Comparison of ENCODE assay signal across 26 cellular contexts in the genomic region with DNA sequence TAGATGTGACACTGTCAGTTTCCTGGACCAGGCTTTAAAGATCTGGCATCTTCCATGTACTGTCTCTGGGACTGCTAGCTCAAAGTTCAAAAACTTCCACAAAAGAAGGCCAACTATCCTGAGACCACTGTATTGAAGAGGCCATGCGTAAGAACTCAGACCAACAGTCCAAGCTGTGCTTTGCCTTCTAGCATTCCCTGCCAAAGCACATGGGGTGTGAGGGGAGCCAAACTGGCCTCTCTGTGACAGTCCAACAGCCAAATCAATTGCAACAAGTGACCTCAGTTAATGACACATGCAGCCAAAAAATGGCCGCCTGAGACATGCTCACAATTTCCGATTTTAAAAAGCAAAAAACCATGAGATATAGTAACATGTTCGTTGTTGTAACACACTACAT.
"Had no signal": no experiment of that assay in that cellular context is flagged by ENCODE, and none has a peak within 500 bp of the region (broad histone marks: within the 10 kb centered on the region; RNA-seq: fewer than 3 reads in every experiment).

No MANE protein-coding gene starts in this region.

- H3K27me3 ChIP-seq: breast epithelium, colonic mucosa, gastrocnemius medialis, neutrophil, ovary, spleen, suprapubic skin, tibial artery had no signal

- DNase-seq: activated CD4-positive, alpha-beta T cell treated with anti-CD3 and anti-CD28 coated beads for 1 hour; activated CD4-positive, alpha-beta T cell treated with anti-CD3 and anti-CD28 coated beads, Interleukin-2, amount 50 U/mL, for 1 hour; activated CD8-positive, alpha-beta T cell treated with anti-CD3 and anti-CD28 coated beads for 36 hours; activated gamma-delta T cell treated with Interleukin-2 at 50 U/mL for 16 hours; activated naive CD8-positive, alpha-beta T cell treated with anti-CD3 and anti-CD28 coated beads, Interleukin-2, amount 50 U/mL, for 24 hours; activated T-cell treated with anti-CD3 and anti-CD28 coated beads, Interleukin-2, amount 50 U/mL, for 4 hours; colonic mucosa; effector CD8-positive, alpha-beta T cell; immature natural killer cell; kidney; lower lobe of right lung; mesendoderm; mucosa of descending colon; ovary; spleen; stimulated activated naive CD4-positive, alpha-beta T cell; T-helper 2 cell had no signal

- H3K9me3 ChIP-seq: breast epithelium, colonic mucosa, gastrocnemius medialis, lower lobe of right lung, mucosa of descending colon, neutrophil, ovary, prostate gland, spleen, suprapubic skin, tibial artery had no signal

- H3K4me3 ChIP-seq: breast epithelium, colonic mucosa, gastrocnemius medialis, lower lobe of right lung, mucosa of descending colon, ovary, prostate gland, spleen, suprapubic skin, tibial artery had no signal

- ATAC-seq: activated CD8-positive, alpha-beta T cell treated with anti-CD3 and anti-CD28 coated beads for 36 hours; activated naive CD8-positive, alpha-beta T cell treated with anti-CD3 and anti-CD28 coated beads, Interleukin-2, amount 50 U/mL, for 24 hours; activated T-cell treated with anti-CD3 and anti-CD28 coated beads, Interleukin-2, amount 50 U/mL, for 4 hours; activated T-helper 17 cell treated with anti-CD3 and anti-CD28 coated beads, Interleukin-2, amount 50 U/mL, for 72 hours; lower lobe of right lung; mucosa of descending colon; natural killer cell treated with Interleukin-12 subunit alpha and Interleukin-12 subunit beta and Interleukin-15 and Interleukin-18, amount 100 ng/mL, for 72 hours; WTC11 had no signal

- H3K4me1 ChIP-seq: breast epithelium, colonic mucosa, gastrocnemius medialis, lower lobe of right lung, prostate gland, spleen, suprapubic skin, tibial artery had no signal

- H3K27ac ChIP-seq: breast epithelium, colonic mucosa, gastrocnemius medialis, lower lobe of right lung, neutrophil, ovary, prostate gland, spleen, suprapubic skin, tibial artery had no signal

- H3K36me3 ChIP-seq: breast epithelium, colonic mucosa, gastrocnemius medialis, lower lobe of right lung, neutrophil, ovary, prostate gland, spleen, suprapubic skin, tibial artery had no signal
